Comparison of ENCODE assay signal across 18 cellular contexts in genomic region chr11:63904743-63905142, GRCh38. TPM values are rescaled to one million over a fixed set of nuclear protein-coding genes. Genes with fewer than 3 reads are reported as not detected.
"Had no signal": no experiment of that assay in that cellular context is flagged by ENCODE, and none has a peak within 500 bp of the region (broad histone marks: within the 10 kb centered on the region; RNA-seq: fewer than 3 reads in every experiment).

No MANE protein-coding gene starts in this region.

- H3K27ac ChIP-seq: esophagus squamous epithelium, gastrocnemius medialis, parathyroid adenoma had no signal

- H3K9me3 Mint-ChIP-seq: activated B cell treated with CpG ODN at 0.5 μM for 24 hours; activated CD4-positive, alpha-beta memory T cell treated with anti-CD3 and anti-CD28 coated beads for 36 hours; activated naive CD8-positive, alpha-beta T cell treated with anti-CD3 and anti-CD28 coated beads for 36 hours; memory B cell; nephron; T-helper 1 cell treated with Interleukin-12 subunit alpha and Interleukin-12 subunit beta and Interleukin-4 antibody, amounts not matched to agents 30 μg/mL and 1 μg/mL, for 36 hours had no signal

- H3K9me3 ChIP-seq: esophagus squamous epithelium, gastrocnemius medialis, thoracic aorta had no signal

- H3K4me1 Mint-ChIP-seq: activated B cell treated with CpG ODN at 0.5 μM for 24 hours; activated naive CD8-positive, alpha-beta T cell treated with anti-CD3 and anti-CD28 coated beads for 36 hours had no signal

- FAIRE-seq: islet of Langerhans had no signal

- H2AFZ ChIP-seq: parathyroid adenoma had no signal

- H3K27me3 ChIP-seq: esophagus squamous epithelium, gastrocnemius medialis had no signal

- H3K4me1 ChIP-seq: gastrocnemius medialis, parathyroid adenoma had no signal

- H3K4me3 ChIP-seq: esophagus squamous epithelium, gastrocnemius medialis, thoracic aorta had no signal

- H3K4me3 Mint-ChIP-seq: activated B cell treated with CpG ODN at 0.5 μM for 24 hours; activated CD4-positive, alpha-beta memory T cell treated with anti-CD3 and anti-CD28 coated beads for 36 hours; activated naive CD8-positive, alpha-beta T cell treated with anti-CD3 and anti-CD28 coated beads for 36 hours; memory B cell; nephron; T-helper 1 cell treated with Interleukin-12 subunit alpha and Interleukin-12 subunit beta and Interleukin-4 antibody, amounts not matched to agents 30 μg/mL and 1 μg/mL, for 36 hours had no signal

- DNase-seq: activated B cell treated with CpG ODN at 0.5 μM for 24 hours; activated CD4-positive, alpha-beta memory T cell treated with anti-CD3 and anti-CD28 coated beads for 36 hours; activated CD4-positive, alpha-beta T cell treated with anti-CD3 and anti-CD28 coated beads for 4 hours; activated naive CD4-positive, alpha-beta T cell treated with Interleukin-2 at 50 U/mL for 16 hours; activated naive CD8-positive, alpha-beta T cell treated with anti-CD3 and anti-CD28 coated beads for 36 hours; activated T-cell treated with anti-CD3 and anti-CD28 coated beads, Interleukin-2, amount 50 U/mL, for 48 hours; esophagus squamous epithelium; gastrocnemius medialis; stimulated activated CD4-positive, alpha-beta T cell treated with anti-CD3 and anti-CD28 coated beads, Interleukin-1b, Interleukin-23, amount 100 ng/mL, for 48 hours; T1000 had no signal

- H3K9ac ChIP-seq: parathyroid adenoma had no signal

- ATAC-seq: gastrocnemius medialis, right cardiac atrium had no signal

- H3K27ac Mint-ChIP-seq: activated B cell treated with CpG ODN at 0.5 μM for 24 hours; activated CD4-positive, alpha-beta memory T cell treated with anti-CD3 and anti-CD28 coated beads for 36 hours; activated naive CD8-positive, alpha-beta T cell treated with anti-CD3 and anti-CD28 coated beads for 36 hours; memory B cell; nephron; T-helper 1 cell treated with Interleukin-12 subunit alpha and Interleukin-12 subunit beta and Interleukin-4 antibody, amounts not matched to agents 30 μg/mL and 1 μg/mL, for 36 hours had no signal

- H3K27me3 Mint-ChIP-seq: activated B cell treated with CpG ODN at 0.5 μM for 24 hours; activated CD4-positive, alpha-beta memory T cell treated with anti-CD3 and anti-CD28 coated beads for 36 hours; activated naive CD8-positive, alpha-beta T cell treated with anti-CD3 and anti-CD28 coated beads for 36 hours; memory B cell had no signal

RNA-seq across cellular contexts. Expression of gene RCOR2, which starts 12.2 kb away (rescaled TPM):
- total RNA-seq: activated B cell treated with CpG ODN at 0.5 μM for 24 hours, mononuclear cell had no signal
